30 cellular contexts compared by ENCODE assay signal in the genomic region with DNA sequence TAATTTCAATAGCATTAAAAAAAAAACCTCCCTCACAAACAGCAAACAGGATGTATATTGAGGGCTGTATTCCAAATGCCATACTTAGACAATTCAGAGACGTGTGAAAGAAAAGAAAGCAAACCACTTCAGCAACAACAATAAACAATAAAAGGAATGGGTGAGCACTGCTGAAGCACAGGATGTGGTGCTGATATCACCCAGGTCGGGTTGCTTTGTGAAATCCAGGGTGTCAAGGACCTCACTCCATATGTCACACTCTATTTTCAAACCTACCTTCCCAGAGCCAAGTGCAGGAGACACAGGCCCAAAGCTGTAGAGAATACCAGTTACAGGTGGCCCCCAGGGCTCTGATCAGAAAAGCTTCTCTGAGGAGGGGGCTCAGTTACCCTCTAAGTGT.
DNase-seq lines count a peak whose midpoint lies in the region; ATAC-seq, FAIRE-seq and TF ChIP-seq lines count a peak whose summit lies in the region.
"Had no signal": no experiment of that assay in that cellular context is flagged by ENCODE, and none has a peak within 500 bp of the region (broad histone marks: within the 10 kb centered on the region; RNA-seq: fewer than 3 reads in every experiment).

No MANE protein-coding gene starts in this region.

- H3K36me3 ChIP-seq in endothelial cell of umbilical vein (ENCODE audit: control insufficient read depth in 2 of 2, extremely low read depth in 1 of 2, insufficient read depth in 2 of 2, low read length in 2 of 2), result no peaks in the 10 kb centered on the region
- H3K36me3 ChIP-seq: BLaER1, cardiac muscle cell, gastrocnemius medialis, suprapubic skin had no signal

- TF ChIP-seq POLR2A in endothelial cell of umbilical vein (IDR thresholded peaks at IDR 0.05; ENCODE audit: low read depth, low read length), result no peak

- peaks cover 0 to 2% of the 10 kb centered on the region in 2 experiments for H3K27me3 ChIP-seq in endothelial cell of umbilical vein (ENCODE audit: control insufficient read depth in 2 of 2, insufficient read depth in 2 of 2, low read length in 2 of 2)
- H3K27me3 ChIP-seq: cardiac muscle cell, gastrocnemius medialis, hepatocyte, suprapubic skin had no signal

- no peaks in the 10 kb centered on the region for H3K79me2 ChIP-seq in endothelial cell of umbilical vein (ENCODE audit: control insufficient read depth, insufficient read depth, low read length)
- H3K79me2 ChIP-seq: hepatocyte had no signal

- DNase-seq in DMS53 treated with DMSO at 0.1 percent for 48 hours (lab: John Stamatoyannopoulos, UW; ENCODE audit: unreplicated experiment) (peak; percentile 67), HT1080 (ENCODE audit: low read depth) (peak; percentile 24), NCI-H524 (lab: John Stamatoyannopoulos, UW) (peak; percentile 90 to 94), endothelial cell of umbilical vein (ENCODE audit: low read depth, low spot score) (peak; percentile 3), NCI-H1694 (lab: John Stamatoyannopoulos, UW) (no peak), NCI-H226 (no peak), D341Med (ENCODE audit: low spot score) (no peak)
- DNase-seq: activated CD4-positive, CD25-positive, alpha-beta regulatory T cell treated with anti-CD3 and anti-CD28 coated beads, Interleukin-2, amount 50 U/mL, for 72 hours; activated CD8-positive, alpha-beta T cell treated with anti-CD3 and anti-CD28 coated beads for 36 hours; activated effector memory CD4-positive, alpha-beta T cell treated with Interleukin-2 at 50 U/mL for 16 hours; anterior cingulate cortex; gastrocnemius medialis; HCEC 1CT; KBM-7; left colon; MM.1S; NCI-H1436; NCI-H446 treated with DMSO at 0.1 percent for 48 hours; RPMI8226; stimulated activated CD4-positive, alpha-beta T cell treated with anti-CD3 and anti-CD28 coated beads, Interleukin-4, amount 100 ng/mL, for 4 hours; stimulated activated naive B cell treated with anti-CD40 and anti-IgM and Interleukin-4, amounts not matched to agents 10 μg/mL and 1 μg/mL and 100 μg/mL, for 72 hours had no signal

- TF ChIP-seq CTCF in endothelial cell of umbilical vein (IDR thresholded peaks at IDR 0.05; ENCODE audit: extremely low read depth in 1 of 2, insufficient read depth in 1 of 2, low read depth in 1 of 2, low read length in 2 of 2), result no peak

- no peak for ATAC-seq in HG03457 (IDR thresholded peaks at IDR 0.05; ENCODE audit: unreplicated experiment)
- ATAC-seq: activated CD8-positive, alpha-beta T cell treated with anti-CD3 and anti-CD28 coated beads for 36 hours; gastrocnemius medialis; GM12878; left colon; stimulated activated naive B cell treated with anti-CD40 and anti-IgM and Interleukin-4, amounts not matched to agents 10 μg/mL and 1 μg/mL and 100 μg/mL, for 72 hours had no signal

- CTCF ChIA-PET in endothelial cell of umbilical vein (lab: Charles Lee), result no interaction called here

- no TSS peak for BruUV-seq in endothelial cell of umbilical vein (replicated peaks; lab: Mats Ljungman, UMichigan)

- no peak for FAIRE-seq in endothelial cell of umbilical vein (lab: Jason Lieb, UNC)
- FAIRE-seq: endometrium, GM12878, TTC549 had no signal

- no peaks in the 10 kb centered on the region for H4K20me1 ChIP-seq in endothelial cell of umbilical vein (replicated peaks; ENCODE audit: control insufficient read depth, extremely low read depth, insufficient read depth, low read length)
- H4K20me1 ChIP-seq: BLaER1 had no signal

- no peak overlapping the region for H3K9ac ChIP-seq in endothelial cell of umbilical vein (replicated peaks; ENCODE audit: extremely low read depth, insufficient read depth, low read length)
- H3K9ac ChIP-seq: BLaER1, SK-N-SH had no signal

- dilution Hi-C loops in endothelial cell of umbilical vein (cut with MboI; ENCODE audit: extremely low pct_ligation_motif_present, low sequenced_read_pairs), result no loop called here

- no peaks in the 10 kb centered on the region for H3K4me1 ChIP-seq in endothelial cell of umbilical vein (ENCODE audit: control insufficient read depth, extremely low read depth, insufficient read depth, low read length)
- H3K4me1 ChIP-seq: gastrocnemius medialis, suprapubic skin had no signal

- H3K4me2 ChIP-seq in endothelial cell of umbilical vein (ENCODE audit: insufficient read depth, low read length), result no peak overlapping the region
- H3K4me2 ChIP-seq: hepatocyte, SK-N-SH had no signal

- no peak overlapping the region for H3K27ac ChIP-seq in endothelial cell of umbilical vein (ENCODE audit: insufficient read depth, low read depth, low read length)
- H3K27ac ChIP-seq: BLaER1, cardiac muscle cell, gastrocnemius medialis, hepatocyte, suprapubic skin had no signal

- intact Hi-C loops in endothelial cell of umbilical vein (cut with micrococcal nuclease), result no loop called here

- H3K9me3 ChIP-seq in endothelial cell of umbilical vein (replicated peaks; ENCODE audit: control insufficient read depth, insufficient read depth, low read length), result no peaks in the 10 kb centered on the region
- H3K9me3 ChIP-seq: BLaER1, gastrocnemius medialis, SK-N-SH, suprapubic skin had no signal

- H3K9me1 ChIP-seq in endothelial cell of umbilical vein (replicated peaks; ENCODE audit: control insufficient read depth, extremely low read depth, insufficient read depth, low read length), result no peaks in the 10 kb centered on the region

- no peak overlapping the region for H3K4me3 ChIP-seq in endothelial cell of umbilical vein (replicated peaks in 1 of 3; ENCODE audit: insufficient read depth in 1 of 3, low read depth in 1 of 3, low read length in 3 of 3)
- H3K4me3 ChIP-seq: BLaER1, cardiac muscle cell, gastrocnemius medialis, GM12878, hepatocyte, suprapubic skin had no signal

- no peak overlapping the region for H2AFZ ChIP-seq in endothelial cell of umbilical vein (ENCODE audit: low read depth, low read length)
- H2AFZ ChIP-seq: hepatocyte had no signal

- POLR2A ChIA-PET in endothelial cell of umbilical vein (lab: Charles Lee), result no interaction called here

TF ChIP-seq in endothelial cell of umbilical vein, 7 proteins besides CTCF, POLR2A, EP300 and RAD21:
- no peak for TF ChIP-seq FOS (IDR thresholded peaks at IDR 0.05; ENCODE audit: borderline replicate concordance, insufficient read depth, low read length)
- no peak for TF ChIP-seq EZH2 (IDR thresholded peaks at IDR 0.05; ENCODE audit: borderline replicate concordance, low read depth, low read length, severe bottlenecking)
- TF ChIP-seq MYC (IDR thresholded peaks at IDR 0.05; ENCODE audit: low read depth, low read length), result no peak
- TF ChIP-seq POLR2AphosphoS5 (IDR thresholded peaks at IDR 0.05; ENCODE audit: insufficient read depth, low read depth, low read length), result no peak
- TF ChIP-seq GATA2 (IDR thresholded peaks at IDR 0.05; ENCODE audit: insufficient read depth, insufficient read length, low read depth, low read length), result no peak
- TF ChIP-seq, protein P1, sequence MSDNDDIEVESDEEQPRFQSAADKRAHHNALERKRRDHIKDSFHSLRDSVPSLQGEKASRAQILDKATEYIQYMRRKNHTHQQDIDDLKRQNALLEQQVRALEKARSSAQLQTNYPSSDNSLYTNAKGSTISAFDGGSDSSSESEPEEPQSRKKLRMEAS (IDR thresholded peaks at IDR 0.05; ENCODE audit: insufficient read depth, insufficient read length), result no peak
- no peak for TF ChIP-seq JUN (IDR thresholded peaks at IDR 0.05; ENCODE audit: borderline replicate concordance, insufficient read depth, insufficient read length, low read depth)
TF ChIP-seq in endothelial cell of umbilical vein: peak in this region for 0.

Comparison
In these comparisons a context has a peak if more than half of its experiments do, and no peak if none do; other contexts are left out.
1. DNase-seq: peak in DMS53 treated with DMSO at 0.1 percent for 48 hours (single experiment), HT1080 (single experiment), NCI-H524 (2 of 2) and endothelial cell of umbilical vein (single experiment); none in NCI-H1694 (single experiment), NCI-H226 (single experiment) and D341Med (single experiment).